Comparison of ENCODE assay signal across 8 cellular contexts in the genomic region with DNA sequence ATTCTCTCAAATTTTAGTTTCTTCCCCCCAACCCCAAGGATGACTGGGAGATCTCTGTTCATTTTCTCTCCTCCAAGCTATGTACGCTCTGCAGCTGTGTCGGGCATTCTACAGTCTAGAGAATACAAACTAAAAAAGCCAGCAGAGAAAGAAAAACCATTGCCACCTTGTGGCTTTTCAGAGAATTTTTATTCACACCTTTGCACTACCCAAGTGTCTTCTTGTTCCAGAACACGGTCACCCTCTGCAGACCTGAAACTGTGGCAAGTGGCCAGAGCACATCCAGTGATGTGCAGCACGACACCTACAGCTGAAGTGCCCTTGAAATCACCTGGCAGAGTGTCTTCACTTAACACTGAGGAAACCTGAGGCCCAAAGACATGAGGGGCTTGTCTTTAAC.
DNase-seq lines count a peak whose midpoint lies in the region; ATAC-seq and TF ChIP-seq lines count a peak whose summit lies in the region.

No MANE protein-coding gene starts in this region.

- no peak overlapping the region for H3K4me3 ChIP-seq in DOHH2 (ENCODE audit: low read length)
- no peak overlapping the region for H3K4me3 ChIP-seq in cardiac muscle cell
- H3K4me3 ChIP-seq in thoracic aorta, result no peak overlapping the region

- no peaks in the 10 kb centered on the region for H3F3A ChIP-seq in DOHH2 (ENCODE audit: control insufficient read depth, insufficient read depth)

- ATAC-seq in HG03175 (IDR thresholded peaks at IDR 0.05; ENCODE audit: unreplicated experiment) (peak; percentile 65), T-helper 17 cell (peak; percentile 55), thoracic aorta (ENCODE audit: insufficient number of reproducible peaks, low FRiP score, low read depth) (no peak), HG03432 (IDR thresholded peaks at IDR 0.05; ENCODE audit: unreplicated experiment) (no peak)

- H3K9me3 ChIP-seq in DOHH2 (ENCODE audit: control insufficient read depth, insufficient read depth, low read length) (no peaks in the 10 kb centered on the region), T-helper 17 cell (ENCODE audit: control insufficient read depth, low read length, poor library complexity, severe bottlenecking) (no peaks in the 10 kb centered on the region), cardiac muscle cell (ENCODE audit: low read depth) (no peaks in the 10 kb centered on the region), thoracic aorta (no peaks in the 10 kb centered on the region)

- H3K4me1 Mint-ChIP-seq in T-helper 17 cell, result no peaks in the 10 kb centered on the region

- H3K27me3 ChIP-seq in DOHH2 (ENCODE audit: control insufficient read depth, low read length) (no peaks in the 10 kb centered on the region), cardiac muscle cell (no peaks in the 10 kb centered on the region), thoracic aorta (replicated peaks; ENCODE audit: insufficient read depth) (no peaks in the 10 kb centered on the region)

- H3K4me1 ChIP-seq in DOHH2 (ENCODE audit: control insufficient read depth, low read length) (no peaks in the 10 kb centered on the region), cardiac muscle cell (ENCODE audit: low read depth) (peaks cover 5% of the 10 kb centered on the region), thoracic aorta (ENCODE audit: control insufficient read depth in 1 of 2, low read depth in 2 of 2) (no peaks in the 10 kb centered on the region)

- H3K27me3 Mint-ChIP-seq in T-helper 17 cell, result no peaks in the 10 kb centered on the region

- H3K36me3 ChIP-seq in DOHH2 (ENCODE audit: control insufficient read depth, low read length) (no peaks in the 10 kb centered on the region), cardiac muscle cell (no peaks in the 10 kb centered on the region), thoracic aorta (no peaks in the 10 kb centered on the region)

- no peaks in the 10 kb centered on the region for H4K20me1 ChIP-seq in DOHH2 (ENCODE audit: control insufficient read depth, insufficient read depth, low read depth, low read length)

- DNase-seq in T-helper 17 cell (no peak), cardiac muscle cell (ENCODE audit: low read depth in 1 of 2, low spot score in 1 of 2) (peak in 1 of 2 donors; percentile 62), thoracic aorta (ENCODE audit: low spot score) (no peak), H4 (ENCODE audit: low spot score) (no peak), NCI-H1930 (lab: John Stamatoyannopoulos, UW) (no peak)

- no peaks in the 10 kb centered on the region for H3K9me2 ChIP-seq in DOHH2 (replicated peaks; ENCODE audit: control insufficient read depth, low read length)

- no peak overlapping the region for H3K27ac Mint-ChIP-seq in T-helper 17 cell

- H3K4me2 ChIP-seq in DOHH2 (ENCODE audit: low read length), result no peak overlapping the region

- no peak overlapping the region for H3K27ac ChIP-seq in DOHH2 (ENCODE audit: low read depth, low read length)
- no peak overlapping the region for H3K27ac ChIP-seq in cardiac muscle cell
- no peak overlapping the region for H3K27ac ChIP-seq in thoracic aorta

- H3K79me2 ChIP-seq in DOHH2 (ENCODE audit: control insufficient read depth, low read length), result no peaks in the 10 kb centered on the region

- no peak overlapping the region for H3K4me3 Mint-ChIP-seq in T-helper 17 cell

- TF ChIP-seq CTCF in DOHH2 (IDR thresholded peaks at IDR 0.05; ENCODE audit: low read depth, low read length, poor library complexity, severe bottlenecking), result peak; percentile 35
- peak; percentile 38 for TF ChIP-seq CTCF in cardiac muscle cell (IDR thresholded peaks at IDR 0.05; ENCODE audit: low read depth, low read length)
- TF ChIP-seq CTCF in thoracic aorta (IDR thresholded peaks at IDR 0.05), result peak; percentile 50

- no peaks in the 10 kb centered on the region for H3K36me3 Mint-ChIP-seq in T-helper 17 cell (ENCODE audit: low read depth)

Comparison
In these comparisons a context has a peak if more than half of its experiments do, and no peak if none do; other contexts are left out.
1. ATAC-seq: peak in HG03175 (single experiment) and T-helper 17 cell (single experiment); none in thoracic aorta (single experiment) and HG03432 (single experiment).
2. Peak in every context shown above with its lines, with median percentiles within 50 percentile points of each other: CTCF ChIP-seq.